9 cellular contexts compared by ENCODE assay signal in genomic region chr1:51506537-51506936, GRCh38. TPM values are rescaled to one million over a fixed set of nuclear protein-coding genes. Genes with fewer than 3 reads are reported as not detected.
DNase-seq lines count a peak whose midpoint lies in the region; ATAC-seq, FAIRE-seq and TF ChIP-seq lines count a peak whose summit lies in the region.
"Had no signal": no experiment of that assay in that cellular context is flagged by ENCODE, and none has a peak within 500 bp of the region (broad histone marks: within the 10 kb centered on the region; RNA-seq: fewer than 3 reads in every experiment).

No MANE protein-coding gene starts in this region.

- no peaks in the 10 kb centered on the region for H3K9me3 ChIP-seq in adrenal gland (replicated peaks in 1 of 3)

- H3K27me3 ChIP-seq in adrenal gland: no peaks in the 10 kb centered on the region

- peaks cover 26 to 59% of the 10 kb centered on the region in 2 donors for H3K4me1 ChIP-seq in adrenal gland (replicated peaks in 1 of 2)

- intact Hi-C loops in adrenal gland (cut with DNase I): no loop called here

- peak overlapping the region in 3 of 5 donors; percentile 16 to 58 (median 43) for H3K27ac ChIP-seq in adrenal gland

- peak overlapping the region; percentile 14 for H3K4me3 Mint-ChIP-seq in mesothelial cell of epicardium

- peak overlapping the region; percentile 75 for H3K27ac Mint-ChIP-seq in mesothelial cell of epicardium

- FAIRE-seq in H54 (lab: Jason Lieb, UNC): peak; percentile 66

- H3K4me1 Mint-ChIP-seq in mesothelial cell of epicardium: peaks cover 8% of the 10 kb centered on the region

- no peak for TF ChIP-seq CTCF in adrenal gland (IDR thresholded peaks at IDR 0.05)
- no peak for TF ChIP-seq CTCF in mesothelial cell of epicardium (IDR thresholded peaks at IDR 0.05; ENCODE audit: unreplicated experiment)

- no peak for ATAC-seq in HG02840 (IDR thresholded peaks at IDR 0.05; ENCODE audit: low FRiP score, unreplicated experiment)

- no peaks in the 10 kb centered on the region for H3K27me3 Mint-ChIP-seq in mesothelial cell of epicardium (ENCODE audit: low read depth)

- H3K36me3 Mint-ChIP-seq in mesothelial cell of epicardium: peaks cover 12% of the 10 kb centered on the region

- 16 to 29% (median 20%) methylated on average over 3 of the region's 3 CpGs for WGBS in adrenal gland, 4 donors

- no peaks in the 10 kb centered on the region for H3K36me3 ChIP-seq in adrenal gland (replicated peaks in 1 of 2)

- TF ChIP-seq POLR2A in H54 (IDR thresholded peaks at IDR 0.05; ENCODE audit: low read depth, low read length) (no peak), adrenal gland (IDR thresholded peaks at IDR 0.05) (no peak)

- peaks cover 4% of the 10 kb centered on the region for H3K9me3 Mint-ChIP-seq in mesothelial cell of epicardium

- peak overlapping the region in 1 of 4 donors; percentile 1 for H3K4me3 ChIP-seq in adrenal gland

- DNase-seq in Ammon's horn (ENCODE audit: low spot score): peak; percentile 53
- no peak for DNase-seq in H54 (ENCODE audit: insufficient read length, low spot score)
- peak in 2 of 7 donors; percentile 24 to 46 for DNase-seq in adrenal gland
- DNase-seq in mesothelial cell of epicardium (ENCODE audit: low spot score in 2 of 2, unreplicated experiment in 2 of 2): no peak
- no peak for DNase-seq in epidermal melanocyte (ENCODE audit: insufficient read length, low spot score)
- DNase-seq in RKO (ENCODE audit: low spot score): no peak
- no peak for DNase-seq in NOMO-1 treated with DMSO at 0.1 percent for 48 hours (lab: John Stamatoyannopoulos, UW; ENCODE audit: unreplicated experiment)
- DNase-seq: activated CD4-positive, alpha-beta T cell treated with anti-CD3 and anti-CD28 coated beads, Interleukin-2, amount 50 U/mL, for 48 hours had no signal

RNA-seq across cellular contexts. Expression of gene EPS15, which starts 12.5 kb away (rescaled TPM):
- total RNA-seq in adrenal gland (100 to 1,000 TPM in 7 of 8 donors, 10 to 100 TPM in 1; 66.7 to 180 (median 114) TPM), mesothelial cell of epicardium (50.3 to 53.4 TPM (median 52.5 TPM) in 3 replicates)
- 10 to 100 TPM; 31.7 to 83.3 (median 34.7) TPM for polyA plus RNA-seq in adrenal gland
